13 cellular contexts compared by ENCODE assay signal in genomic region chr7:22662031-22662430, GRCh38.
DNase-seq lines count a peak whose midpoint lies in the region; ATAC-seq and TF ChIP-seq lines count a peak whose summit lies in the region.
"Had no signal": no experiment of that assay in that cellular context is flagged by ENCODE, and none has a peak within 500 bp of the region (broad histone marks: within the 10 kb centered on the region; RNA-seq: fewer than 3 reads in every experiment).

No MANE protein-coding gene starts in this region.

- H3K27me3 Mint-ChIP-seq in HFFc6 (ENCODE audit: insufficient read depth), result no peaks in the 10 kb centered on the region
- H3K27me3 Mint-ChIP-seq in naive B cell, result no peaks in the 10 kb centered on the region

- H3K4me1 ChIP-seq in OCI-LY3 (ENCODE audit: low read length), result peaks cover 71% of the 10 kb centered on the region

- peak; percentile 46 for DNase-seq in SIG-M5 treated with dmso at 0.1 percent for 504 hours (lab: John Stamatoyannopoulos, UW; ENCODE audit: unreplicated experiment)
- DNase-seq in SIG-M5 (lab: John Stamatoyannopoulos, UW), result no peak
- DNase-seq in HFFc6, result no peak
- DNase-seq in naive B cell, result peak; percentile 78
- no peak for DNase-seq in DMS153 treated with DMSO at 0.1 percent for 48 hours (lab: John Stamatoyannopoulos, UW; ENCODE audit: unreplicated experiment)
- no peak for DNase-seq in HPDE6-E6E7 (ENCODE audit: extremely low spot score)
- DNase-seq: occipital lobe, SW 1271, upper lobe of left lung had no signal

- ATAC-seq in naive B cell (ENCODE audit: low read depth in 2 of 2) (peak; percentile 87 to 89), HG03469 (IDR thresholded peaks at IDR 0.05; ENCODE audit: unreplicated experiment) (no peak)
- ATAC-seq: A549, K562 had no signal

- TF ChIP-seq CTCF in HFFc6 (IDR thresholded peaks at IDR 0.05) (no peak), OCI-LY3 (IDR thresholded peaks at IDR 0.05; ENCODE audit: low read depth, low read length) (no peak)

- peak overlapping the region; percentile 99 for H3K27ac ChIP-seq in OCI-LY3 (ENCODE audit: low read length)
- H3K27ac ChIP-seq: upper lobe of left lung had no signal

- H3K4me1 Mint-ChIP-seq in HFFc6 (ENCODE audit: low read depth) (peaks cover 74% of the 10 kb centered on the region), naive B cell (peaks cover 70 to 88% (median 77%) of the 10 kb centered on the region in 3 donors)

- H3K9me3 Mint-ChIP-seq in HFFc6, result no peaks in the 10 kb centered on the region
- no peaks in the 10 kb centered on the region for H3K9me3 Mint-ChIP-seq in naive B cell

- H3K4me3 ChIP-seq in OCI-LY3 (ENCODE audit: low read length), result peak overlapping the region; percentile 60
- H3K4me3 ChIP-seq: A549, K562, upper lobe of left lung had no signal

- no peak overlapping the region for H2AFZ ChIP-seq in OCI-LY3 (ENCODE audit: low read depth, low read length)

- peak overlapping the region; percentile 79 for H3K27ac Mint-ChIP-seq in HFFc6
- peak overlapping the region; percentile 97 to 100 (median 98) for H3K27ac Mint-ChIP-seq in naive B cell

- no peak overlapping the region for H3K4me3 Mint-ChIP-seq in HFFc6
- peak overlapping the region; percentile 64 to 85 (median 79) for H3K4me3 Mint-ChIP-seq in naive B cell

- peak overlapping the region; percentile 80 for H3K4me2 ChIP-seq in OCI-LY3 (ENCODE audit: low read length)
- H3K4me2 ChIP-seq: A549 had no signal

- H3K27me3 ChIP-seq in OCI-LY3 (ENCODE audit: low read depth, low read length), result no peaks in the 10 kb centered on the region
- H3K27me3 ChIP-seq: upper lobe of left lung had no signal

- H3K79me2 ChIP-seq in OCI-LY3 (ENCODE audit: low read length), result peaks cover 99% of the 10 kb centered on the region

- H3K9ac ChIP-seq in OCI-LY3 (ENCODE audit: low read length), result peak overlapping the region; percentile 67

- peaks cover 8% of the 10 kb centered on the region; the same call in 1 of the 2 replicates for H3K36me3 Mint-ChIP-seq in HFFc6 (ENCODE audit: low read depth)
- H3K36me3 Mint-ChIP-seq in naive B cell, result peaks cover 0 to 5% of the 10 kb centered on the region in 2 donors

- H3K9me3 ChIP-seq in OCI-LY3 (ENCODE audit: insufficient read depth, low read length), result no peaks in the 10 kb centered on the region
- H3K9me3 ChIP-seq: A549, upper lobe of left lung had no signal

- H3K36me3 ChIP-seq in OCI-LY3 (replicated peaks; ENCODE audit: low read depth, low read length), result peaks cover 71% of the 10 kb centered on the region
- H3K36me3 ChIP-seq: upper lobe of left lung had no signal

- H4K20me1 ChIP-seq in OCI-LY3 (ENCODE audit: insufficient read depth, low read length), result peaks cover 79% of the 10 kb centered on the region

Comparison
In these comparisons a context has a peak if more than half of its experiments do, and no peak if none do; other contexts are left out.
1. DNase-seq: peak in SIG-M5 treated with dmso at 0.1 percent for 504 hours (single experiment) and naive B cell (single experiment); none in SIG-M5 (single experiment), HFFc6 (single experiment), DMS153 treated with DMSO at 0.1 percent for 48 hours (single experiment) and HPDE6-E6E7 (single experiment).